Comparison of ENCODE assay signal across 9 cellular contexts in the genomic region with DNA sequence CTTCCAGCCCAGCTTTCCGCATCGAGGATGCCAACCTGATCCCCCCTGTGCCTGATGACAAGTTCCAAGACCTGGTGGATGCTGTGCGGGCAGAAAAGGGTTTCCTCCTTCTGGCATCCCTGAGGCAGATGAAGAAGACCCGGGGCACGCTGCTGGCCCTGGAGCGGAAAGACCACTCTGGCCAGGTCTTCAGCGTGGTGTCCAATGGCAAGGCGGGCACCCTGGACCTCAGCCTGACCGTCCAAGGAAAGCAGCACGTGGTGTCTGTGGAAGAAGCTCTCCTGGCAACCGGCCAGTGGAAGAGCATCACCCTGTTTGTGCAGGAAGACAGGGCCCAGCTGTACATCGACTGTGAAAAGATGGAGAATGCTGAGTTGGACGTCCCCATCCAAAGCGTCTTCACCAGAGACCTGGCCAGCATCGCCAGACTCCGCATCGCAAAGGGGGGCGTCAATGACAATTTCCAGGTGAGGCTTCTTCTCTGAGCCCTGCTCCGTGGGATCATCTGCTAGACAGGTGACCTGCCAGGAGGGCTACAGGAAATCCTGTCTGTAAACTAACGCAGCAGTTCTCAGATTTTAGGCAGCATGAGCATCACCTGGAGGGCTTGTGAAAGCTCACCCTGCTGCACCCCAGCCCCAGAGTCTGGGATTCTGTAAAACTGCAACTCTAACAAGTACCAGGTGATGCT. TPM values are rescaled to one million over a fixed set of nuclear protein-coding genes. Genes with fewer than 3 reads are reported as not detected.
DNase-seq lines count a peak whose midpoint lies in the region; ATAC-seq and TF ChIP-seq lines count a peak whose summit lies in the region.
"Had no signal": no experiment of that assay in that cellular context is flagged by ENCODE, and none has a peak within 500 bp of the region (broad histone marks: within the 10 kb centered on the region; RNA-seq: fewer than 3 reads in every experiment).

No MANE protein-coding gene starts in this region.

- H3K36me3 ChIP-seq in left lung (peaks cover 0 to 50% of the 10 kb centered on the region in 2 donors), BE2C (no peaks in the 10 kb centered on the region)

- intact Hi-C loops in left lung (cut with DNase I): loop anchor here in 1 of 2 donors (10.0 kb wide), 2 partner anchors 172 to 408 kb away; no protein-coding TSS in a partner anchor

- DNase-seq in M059J (ENCODE audit: low read depth): peak; percentile 68
- peak; percentile 37 for DNase-seq in dedifferentiated amniotic fluid mesenchymal stem cell (ENCODE audit: extremely low spot score)
- peak in 1 of 2 donors; percentile 40 for DNase-seq in left lung
- no peak for DNase-seq in stimulated activated effector memory CD8-positive, alpha-beta T cell treated with anti-CD3 and anti-CD28 coated beads, Interleukin-12 subunit alpha, Interleukin-12 subunit beta, amount 100 ng/mL, for 72 hours (ENCODE audit: low spot score in 2 of 2)
- no peak for DNase-seq in BE2C
- no peak for DNase-seq in stimulated activated naive B cell treated with anti-CD40 and anti-IgM and Interleukin-4, amounts not matched to agents 10 μg/mL and 1 μg/mL and 100 μg/mL, for 72 hours
- DNase-seq in HuH-7 (ENCODE audit: low spot score): no peak
- DNase-seq: NCI-H774 had no signal

- H3K4me1 Mint-ChIP-seq in stimulated activated effector memory CD8-positive, alpha-beta T cell treated with anti-CD3 and anti-CD28 coated beads, Interleukin-12 subunit alpha, Interleukin-12 subunit beta, amount 100 ng/mL, for 72 hours: peaks cover 21% of the 10 kb centered on the region
- H3K4me1 Mint-ChIP-seq in stimulated activated naive B cell treated with anti-CD40 and anti-IgM and Interleukin-4, amounts not matched to agents 10 μg/mL and 1 μg/mL and 100 μg/mL, for 72 hours: peaks cover 7 to 16% of the 10 kb centered on the region in 2 donors

- H3K9me3 ChIP-seq in left lung: no peaks in the 10 kb centered on the region
- no peaks in the 10 kb centered on the region for H3K9me3 ChIP-seq in BE2C

- peaks cover 3 to 45% of the 10 kb centered on the region in 2 donors for H3K4me1 ChIP-seq in left lung
- H3K4me1 ChIP-seq in BE2C: 0 out of 2 replicates have a peak, but pooled peaks cover 3% of the 10 kb centered on the region

- H3K4me3 Mint-ChIP-seq in stimulated activated effector memory CD8-positive, alpha-beta T cell treated with anti-CD3 and anti-CD28 coated beads, Interleukin-12 subunit alpha, Interleukin-12 subunit beta, amount 100 ng/mL, for 72 hours: peak overlapping the region; percentile 63
- H3K4me3 Mint-ChIP-seq in stimulated activated naive B cell treated with anti-CD40 and anti-IgM and Interleukin-4, amounts not matched to agents 10 μg/mL and 1 μg/mL and 100 μg/mL, for 72 hours: no peak overlapping the region

- peak overlapping the region; percentile 67 to 91 for H3K27ac ChIP-seq in left lung

- no peak overlapping the region for H3K27ac Mint-ChIP-seq in stimulated activated effector memory CD8-positive, alpha-beta T cell treated with anti-CD3 and anti-CD28 coated beads, Interleukin-12 subunit alpha, Interleukin-12 subunit beta, amount 100 ng/mL, for 72 hours
- no peak overlapping the region for H3K27ac Mint-ChIP-seq in stimulated activated naive B cell treated with anti-CD40 and anti-IgM and Interleukin-4, amounts not matched to agents 10 μg/mL and 1 μg/mL and 100 μg/mL, for 72 hours

- no peaks in the 10 kb centered on the region for H3K36me3 Mint-ChIP-seq in stimulated activated effector memory CD8-positive, alpha-beta T cell treated with anti-CD3 and anti-CD28 coated beads, Interleukin-12 subunit alpha, Interleukin-12 subunit beta, amount 100 ng/mL, for 72 hours
- H3K36me3 Mint-ChIP-seq in stimulated activated naive B cell treated with anti-CD40 and anti-IgM and Interleukin-4, amounts not matched to agents 10 μg/mL and 1 μg/mL and 100 μg/mL, for 72 hours: no peaks in the 10 kb centered on the region

- peak overlapping the region; percentile 47 to 54 for H3K4me3 ChIP-seq in left lung
- H3K4me3 ChIP-seq in BE2C (ENCODE audit: low read depth, low read length): no peak overlapping the region

- peaks cover 49 to 56% of the 10 kb centered on the region in 2 donors for H3K27me3 Mint-ChIP-seq in stimulated activated naive B cell treated with anti-CD40 and anti-IgM and Interleukin-4, amounts not matched to agents 10 μg/mL and 1 μg/mL and 100 μg/mL, for 72 hours

- H3K9me3 Mint-ChIP-seq in stimulated activated effector memory CD8-positive, alpha-beta T cell treated with anti-CD3 and anti-CD28 coated beads, Interleukin-12 subunit alpha, Interleukin-12 subunit beta, amount 100 ng/mL, for 72 hours: no peaks in the 10 kb centered on the region
- H3K9me3 Mint-ChIP-seq in stimulated activated naive B cell treated with anti-CD40 and anti-IgM and Interleukin-4, amounts not matched to agents 10 μg/mL and 1 μg/mL and 100 μg/mL, for 72 hours: no peaks in the 10 kb centered on the region

- TF ChIP-seq CTCF in left lung (IDR thresholded peaks at IDR 0.05) (no peak), BE2C (IDR thresholded peaks at IDR 0.05; ENCODE audit: low read depth, low read length) (no peak)

- H3K27me3 ChIP-seq in left lung (peaks cover 0 to 47% of the 10 kb centered on the region in 2 donors), BE2C (peaks cover 42% of the 10 kb centered on the region)

- ATAC-seq in left lung (no peak), GM19455 (IDR thresholded peaks at IDR 0.05; ENCODE audit: unreplicated experiment) (no peak)
- ATAC-seq in stimulated activated effector memory CD8-positive, alpha-beta T cell treated with anti-CD3 and anti-CD28 coated beads, Interleukin-12 subunit alpha, Interleukin-12 subunit beta, amount 100 ng/mL, for 72 hours: no peak
- ATAC-seq in stimulated activated naive B cell treated with anti-CD40 and anti-IgM and Interleukin-4, amounts not matched to agents 10 μg/mL and 1 μg/mL and 100 μg/mL, for 72 hours (replicated peaks): no peak

RNA-seq across cellular contexts. Expression of a gene that starts 1.6 kb away (rescaled TPM):
- total RNA-seq in M059J (2014; rRNA removed; shearing (Covaris generic)): 3,688 and 5,591 TPM in 2 replicates
- 100 to 1,000 TPM; 498 to 570 TPM for total RNA-seq in left lung
- polyA plus RNA-seq in BE2C (2012; ENCODE audit: insufficient read depth, insufficient read length, low read depth): 0.90 TPM

Comparison
In these comparisons a context has a peak if more than half of its experiments do, and no peak if none do; other contexts are left out.
1. DNase-seq: peak in M059J (single experiment) and dedifferentiated amniotic fluid mesenchymal stem cell (single experiment); none in stimulated activated effector memory CD8-positive, alpha-beta T cell treated with anti-CD3 and anti-CD28 coated beads, Interleukin-12 subunit alpha, Interleukin-12 subunit beta, amount 100 ng/mL, for 72 hours (0 of 2), BE2C (single experiment), stimulated activated naive B cell treated with anti-CD40 and anti-IgM and Interleukin-4, amounts not matched to agents 10 μg/mL and 1 μg/mL and 100 μg/mL, for 72 hours (single experiment) and HuH-7 (single experiment).